ENCODE assay signal across 18 cellular contexts in genomic region chr9:136114606-136115005, GRCh38. TPM values are rescaled to one million over a fixed set of nuclear protein-coding genes. Genes with fewer than 3 reads are reported as not detected.
DNase-seq lines count a peak whose midpoint lies in the region; ATAC-seq, FAIRE-seq and TF ChIP-seq lines count a peak whose summit lies in the region.
"Had no signal": no experiment of that assay in that cellular context is flagged by ENCODE, and none has a peak within 500 bp of the region (broad histone marks: within the 10 kb centered on the region; RNA-seq: fewer than 3 reads in every experiment).

No MANE protein-coding gene starts in this region.

- TF ChIP-seq POLR2A in A549 (IDR thresholded peaks at IDR 0.05; ENCODE audit: low read length): no peak

- intact Hi-C loops in left ventricle myocardium inferior (cut with micrococcal nuclease): no loop called here

- no peaks in the 10 kb centered on the region for H3K27me3 Mint-ChIP-seq in CD4-positive, CD25-positive, alpha-beta regulatory T cell
- H3K27me3 Mint-ChIP-seq in brain: no peaks in the 10 kb centered on the region

- no peak overlapping the region for H3K27ac ChIP-seq in A549
- H3K27ac ChIP-seq in CD4-positive, CD25-positive, alpha-beta regulatory T cell (ENCODE audit: insufficient read depth, low read length, poor library complexity, severe bottlenecking): no peak overlapping the region
- peak overlapping the region; percentile 45 for H3K27ac ChIP-seq in SK-N-MC
- no peak overlapping the region for H3K27ac ChIP-seq in left ventricle myocardium inferior (replicated peaks)
- H3K27ac ChIP-seq: GM23248, KMS-11, thoracic aorta had no signal

- ATAC-seq in A549: no peak
- ATAC-seq in CD4-positive, CD25-positive, alpha-beta regulatory T cell (ENCODE audit: low read depth in 2 of 2): no peak
- ATAC-seq in HG03571 (IDR thresholded peaks at IDR 0.05; ENCODE audit: unreplicated experiment): no peak
- ATAC-seq: left colon; stimulated activated naive B cell treated with anti-CD40 and anti-IgM and Interleukin-4, amounts not matched to agents 10 μg/mL and 1 μg/mL and 100 μg/mL, for 72 hours had no signal

- WGBS in A549 (ENCODE audit: missing lambda C conversion rate): 93% methylated on average over 18 of the region's 18 CpGs

- H3K36me3 ChIP-seq in CD4-positive, CD25-positive, alpha-beta regulatory T cell (ENCODE audit: control insufficient read depth, insufficient read depth, low read length): no peaks in the 10 kb centered on the region
- H3K36me3 ChIP-seq in SK-N-MC (ENCODE audit: insufficient read depth, low read length) (peaks cover 15% of the 10 kb centered on the region; the same call in 1 of the 2 replicates), left ventricle myocardium inferior (peaks cover 18% of the 10 kb centered on the region)

- H3K9me3 ChIP-seq in A549: no peaks in the 10 kb centered on the region
- no peaks in the 10 kb centered on the region for H3K9me3 ChIP-seq in CD4-positive, CD25-positive, alpha-beta regulatory T cell (ENCODE audit: control insufficient read depth in 2 of 2, low read length in 2 of 2)
- H3K9me3 ChIP-seq in SK-N-MC (ENCODE audit: low read depth, low read length): no peaks in the 10 kb centered on the region
- no peaks in the 10 kb centered on the region for H3K9me3 ChIP-seq in left ventricle myocardium inferior (replicated peaks)
- H3K9me3 ChIP-seq: thoracic aorta had no signal

- no peak for FAIRE-seq in A549 (lab: Jason Lieb, UNC)
- FAIRE-seq: endometrium, TTC549 had no signal

- H3K4me3 ChIP-seq in A549: no peak overlapping the region
- H3K4me3 ChIP-seq in CD4-positive, CD25-positive, alpha-beta regulatory T cell (ENCODE audit: low read depth, low read length): no peak overlapping the region
- no peak overlapping the region for H3K4me3 ChIP-seq in SK-N-MC
- no peak overlapping the region for H3K4me3 ChIP-seq in left ventricle myocardium inferior
- H3K4me3 ChIP-seq: GM23248, thoracic aorta had no signal

- H3K9me3 Mint-ChIP-seq in CD4-positive, CD25-positive, alpha-beta regulatory T cell: no peaks in the 10 kb centered on the region
- H3K9me3 Mint-ChIP-seq in brain: no peaks in the 10 kb centered on the region
- H3K9me3 Mint-ChIP-seq: stimulated activated naive B cell treated with anti-CD40 and anti-IgM and Interleukin-4, amounts not matched to agents 10 μg/mL and 1 μg/mL and 100 μg/mL, for 72 hours had no signal

- DNase-seq in A549 (ENCODE audit: low read depth in 1 of 2, low spot score in 1 of 2): no peak
- DNase-seq in CD4-positive, CD25-positive, alpha-beta regulatory T cell: no peak
- DNase-seq in SK-N-MC (ENCODE audit: low read depth, low spot score): no peak
- DNase-seq in iPS-NIHi7 (ENCODE audit: extremely low spot score): no peak
- DNase-seq in left ventricle myocardium inferior: no peak
- DNase-seq: activated CD4-positive, alpha-beta T cell treated with anti-CD3 and anti-CD28 coated beads for 4 hours; GM23248; NCI-H2029; NCI-H446; NK-92 treated with Interleukin-12 subunit alpha and Interleukin-12 subunit beta, amount 100 ng/mL, for 24 hours; stimulated activated naive B cell treated with anti-CD40 and anti-IgM and Interleukin-4, amounts not matched to agents 10 μg/mL and 1 μg/mL and 100 μg/mL, for 72 hours had no signal

- TF ChIP-seq EP300 in A549 (IDR thresholded peaks at IDR 0.05): no peak

- H3K36me3 Mint-ChIP-seq in CD4-positive, CD25-positive, alpha-beta regulatory T cell: no peaks in the 10 kb centered on the region
- H3K36me3 Mint-ChIP-seq in brain: peaks cover 9% of the 10 kb centered on the region

- peak overlapping the region in 2 of 3 donors; percentile 81 to 97 for H3K27ac Mint-ChIP-seq in CD4-positive, CD25-positive, alpha-beta regulatory T cell
- H3K27ac Mint-ChIP-seq in brain: peak overlapping the region in 2 of 5 experiments; percentile 32 to 88
- H3K27ac Mint-ChIP-seq: stimulated activated naive B cell treated with anti-CD40 and anti-IgM and Interleukin-4, amounts not matched to agents 10 μg/mL and 1 μg/mL and 100 μg/mL, for 72 hours had no signal

- H3K4me1 ChIP-seq in A549: peaks cover 23% of the 10 kb centered on the region
- H3K4me1 ChIP-seq in CD4-positive, CD25-positive, alpha-beta regulatory T cell (ENCODE audit: control insufficient read depth, insufficient read depth, low read length, poor library complexity, severe bottlenecking): peaks cover 61% of the 10 kb centered on the region
- H3K4me1 ChIP-seq in left ventricle myocardium inferior: peaks cover 44% of the 10 kb centered on the region

- POLR2A ChIA-PET in A549 (lab: Yijun Ruan, JAX): interaction anchor here (0.9 kb wide), 1 partner anchor 63 kb away, joined by 3 read pairs; no protein-coding TSS in a partner anchor

- H3K9ac ChIP-seq in SK-N-MC (ENCODE audit: insufficient read length): no peak overlapping the region
- H3K9ac ChIP-seq: GM23248, KMS-11 had no signal

- CTCF ChIA-PET in A549 (lab: Yijun Ruan, JAX): interaction anchor here (0.6 to 8.1 kb wide), 5 partner anchors 7 to 735 kb away, joined by 4 to 41 read pairs (median 8); no protein-coding TSS in a partner anchor

- no peaks in the 10 kb centered on the region for H3K27me3 ChIP-seq in CD4-positive, CD25-positive, alpha-beta regulatory T cell (ENCODE audit: control insufficient read depth, insufficient read depth, low read length)
- no peaks in the 10 kb centered on the region for H3K27me3 ChIP-seq in left ventricle myocardium inferior (ENCODE audit: low read depth)

- TF ChIP-seq RAD21 in A549 (conservative IDR thresholded peaks at IDR 0.05 in 1 of 2, IDR thresholded peaks at IDR 0.05 in 1 of 2): no peak

- H3K4me1 Mint-ChIP-seq in CD4-positive, CD25-positive, alpha-beta regulatory T cell: peaks cover 4 to 57% (median 22%) of the 10 kb centered on the region in 4 donors
- peaks cover 31% of the 10 kb centered on the region for H3K4me1 Mint-ChIP-seq in brain

- H3K4me2 ChIP-seq in A549: no peak overlapping the region
- H3K4me2 ChIP-seq: KMS-11 had no signal

- H3K4me3 Mint-ChIP-seq in CD4-positive, CD25-positive, alpha-beta regulatory T cell: peak overlapping the region in 3 of 4 donors; percentile 48 to 77 (median 58)
- peak overlapping the region in 3 of 5 experiments; percentile 40 to 71 (median 43) for H3K4me3 Mint-ChIP-seq in brain
- H3K4me3 Mint-ChIP-seq: stimulated activated naive B cell treated with anti-CD40 and anti-IgM and Interleukin-4, amounts not matched to agents 10 μg/mL and 1 μg/mL and 100 μg/mL, for 72 hours had no signal

- TF ChIP-seq CTCF in A549 (IDR thresholded peaks at IDR 0.05) (no peak), brain (conservative IDR thresholded peaks at IDR 0.05) (no peak), left ventricle myocardium inferior (IDR thresholded peaks at IDR 0.05; ENCODE audit: borderline replicate concordance) (no peak)

TF ChIP-seq in A549, 52 proteins besides CTCF, POLR2A, EP300 and RAD21:
- TF ChIP-seq BHLHE40 (IDR thresholded peaks at IDR 0.05; ENCODE audit: low read depth, low read length) (0 out of 2 replicates have a peak, but pooled peaks have one; percentile 1), ZNF302 (CRISPR knock-in tag; IDR thresholded peaks at IDR 0.05) (no peak), JUN (IDR thresholded peaks at IDR 0.05) (0 out of 5 replicates have a peak, but pooled peaks of 1 of the 2 experiments have one; percentile 5)

RNA-seq across cellular contexts. Expression of gene TMEM250, which starts 4.1 kb away (rescaled TPM):
- polyA plus RNA-seq in A549 (2011; rRNA removed) (13.0 and 15.3 TPM in 2 replicates), A549 (2017; fragmentation: RNase III; extraction: RNeasy Plus Mini Kit Qiagen cat#74134 plus additional on column Dnase treatment) (31.4 to 35.2 TPM (median 34.0 TPM) in 3 replicates), brain (ENCODE audit: insufficient read depth, low read depth, low replicate concordance) (36.6 TPM)
- 19.7 and 31.3 TPM in 2 replicates for polyA plus RNA-seq in A549 (2012; cell fraction: cytosol; rRNA removed)
- 34.7 and 47.6 TPM in 2 replicates for polyA plus RNA-seq in A549 (2012; cell fraction: nucleus; rRNA removed)
- polyA minus RNA-seq in A549 (2011; rRNA and poly(A)+ RNA removed): 16.1 and 19.3 TPM in 2 replicates
- total RNA-seq in CD4-positive, CD25-positive, alpha-beta regulatory T cell: 21.5 TPM
- 10 to 100 TPM; 44.7 to 55.6 (median 45.7) TPM for polyA plus RNA-seq in CD4-positive, CD25-positive, alpha-beta regulatory T cell
- 15.1 TPM for total RNA-seq in left ventricle myocardium inferior

RNA-seq across cellular contexts. Expression of gene NACC2, which starts 19.5 kb away (rescaled TPM):
- polyA plus RNA-seq in A549 (2011; rRNA removed): 12.7 and 16.1 TPM in 2 replicates
- 24.7 and 31.7 TPM in 2 replicates for polyA plus RNA-seq in A549 (2012; cell fraction: cytosol; rRNA removed)
- 60.5 and 64.5 TPM in 2 replicates for polyA plus RNA-seq in A549 (2012; cell fraction: nucleus; rRNA removed)
- 28.4 to 29.5 TPM (median 29.2 TPM) in 3 replicates for polyA plus RNA-seq in A549 (2017; fragmentation: RNase III; extraction: RNeasy Plus Mini Kit Qiagen cat#74134 plus additional on column Dnase treatment)
- 16.6 and 18.9 TPM in 2 replicates for polyA minus RNA-seq in A549 (2011; rRNA and poly(A)+ RNA removed)
- 4.8 TPM for total RNA-seq in CD4-positive, CD25-positive, alpha-beta regulatory T cell
- 1 to 10 TPM in 2 of 4 donors, under 1 TPM in 2; 0.76 to 1.9 (median 0.92) TPM for polyA plus RNA-seq in CD4-positive, CD25-positive, alpha-beta regulatory T cell
- polyA plus RNA-seq in brain (ENCODE audit: insufficient read depth, low read depth, low replicate concordance): 20.6 TPM
- total RNA-seq in left ventricle myocardium inferior: 29.5 TPM
